1 cellular context compared by ENCODE assay signal in genomic region chr3:49855662-49856061, GRCh38.
TF ChIP-seq lines count a peak whose summit lies in the region.

No MANE protein-coding gene starts in this region.

TF ChIP-seq in GM12878, 131 proteins besides CTCF, POLR2A, EP300 and RAD21:
- TF ChIP-seq NR2C1 (IDR thresholded peaks at IDR 0.05) (no peak), MTA2 (IDR thresholded peaks at IDR 0.05; ENCODE audit: low read depth) (no peak), ZNF687 (IDR thresholded peaks at IDR 0.05) (no peak), PAX5 (IDR thresholded peaks at IDR 0.05; ENCODE audit: borderline replicate concordance, low read depth, low read length) (no peak), ZNF384 (IDR thresholded peaks at IDR 0.05; ENCODE audit: borderline replicate concordance, low read depth, low read length) (no peak), CHD4 (IDR thresholded peaks at IDR 0.05) (no peak), POLR2AphosphoS2 (IDR thresholded peaks at IDR 0.05; ENCODE audit: low read depth, low read length) (no peak)
TF ChIP-seq in GM12878: peak in this region for 0.
